Comparison of ENCODE assay signal across 10 cellular contexts in the genomic region with DNA sequence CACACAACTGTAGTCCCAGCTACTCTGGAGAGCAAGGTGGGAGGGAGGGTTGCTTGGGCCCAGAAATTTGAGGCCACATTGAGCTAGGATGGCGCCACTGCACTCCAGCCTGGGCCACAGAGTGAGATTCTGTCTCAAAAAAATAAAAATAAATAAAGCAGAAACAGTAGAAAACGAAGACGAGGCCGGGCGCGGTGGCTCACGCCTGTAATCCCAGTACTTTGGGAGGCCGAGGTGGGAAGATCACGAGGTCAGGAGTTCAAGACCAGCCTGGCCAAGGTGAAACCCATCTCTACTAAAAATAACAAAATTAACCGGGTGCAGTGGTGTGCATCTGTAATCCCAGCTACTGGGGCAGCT. TPM values are rescaled to one million over a fixed set of nuclear protein-coding genes. Genes with fewer than 3 reads are reported as not detected.
DNase-seq lines count a peak whose midpoint lies in the region; ATAC-seq, FAIRE-seq and TF ChIP-seq lines count a peak whose summit lies in the region.
"Not testable (repeated sequence)": the region's sequence is repeated elsewhere in the genome, so short reads cannot be mapped to it uniquely, and the experiment has no call there.
"Had no signal": no experiment of that assay in that cellular context is flagged by ENCODE, and none has a peak within 500 bp of the region (broad histone marks: within the 10 kb centered on the region; RNA-seq: fewer than 3 reads in every experiment).

No MANE protein-coding gene starts in this region.

- POLR2A ChIA-PET in endothelial cell of umbilical vein (lab: Charles Lee) = interaction anchor here (3.4 kb wide), 1 partner anchor 11 kb away, joined by 16 read pairs; the partner anchor contains the start of gene ALKBH7

- H3K4me1 ChIP-seq in CD4-positive, CD25-positive, alpha-beta regulatory T cell (ENCODE audit: control insufficient read depth, insufficient read depth, low read length, poor library complexity, severe bottlenecking) = peaks cover 17% of the 10 kb centered on the region
- H3K4me1 ChIP-seq in adrenal gland (replicated peaks in 1 of 2); endothelial cell of umbilical vein (ENCODE audit: control insufficient read depth, extremely low read depth, insufficient read depth, low read length); osteoblast (ENCODE audit: insufficient read depth, low read length); testis: not testable (repeated sequence)

- H3K36me3 ChIP-seq in CD4-positive, CD25-positive, alpha-beta regulatory T cell (ENCODE audit: control insufficient read depth, insufficient read depth, low read length) = peaks cover 15% of the 10 kb centered on the region
- peaks cover 0 to 17% of the 10 kb centered on the region in 2 donors for H3K36me3 ChIP-seq in adrenal gland (replicated peaks in 1 of 2)
- H3K36me3 ChIP-seq in endothelial cell of umbilical vein (ENCODE audit: control insufficient read depth in 2 of 2, extremely low read depth in 1 of 2, insufficient read depth in 2 of 2, low read length in 2 of 2); kidney epithelial cell (ENCODE audit: control insufficient read depth, insufficient read depth, low read length); testis (ENCODE audit: low read depth, missing control alignments): not testable (repeated sequence)
- peaks cover 13% of the 10 kb centered on the region for H3K36me3 ChIP-seq in osteoblast (ENCODE audit: insufficient read depth, low read length)

- H3K9me3 ChIP-seq in CD4-positive, CD25-positive, alpha-beta regulatory T cell (ENCODE audit: control insufficient read depth in 2 of 2, low read length in 2 of 2); adrenal gland (replicated peaks in 1 of 3); endothelial cell of umbilical vein (replicated peaks; ENCODE audit: control insufficient read depth, insufficient read depth, low read length); osteoblast (ENCODE audit: low read depth, low read length); testis: not testable (repeated sequence)

- TF ChIP-seq POLR2A in adrenal gland (IDR thresholded peaks at IDR 0.05); endothelial cell of umbilical vein (IDR thresholded peaks at IDR 0.05; ENCODE audit: low read depth, low read length); testis (IDR thresholded peaks at IDR 0.05): not testable (repeated sequence)

- peak overlapping the region; percentile 77 for H3K9ac ChIP-seq in endothelial cell of umbilical vein (replicated peaks; ENCODE audit: extremely low read depth, insufficient read depth, low read length)

- FAIRE-seq in endothelial cell of umbilical vein (lab: Jason Lieb, UNC) = not testable (repeated sequence)

- H3K4me3 Mint-ChIP-seq in CD4-positive, CD25-positive, alpha-beta regulatory T cell = peak overlapping the region; percentile 95 to 99 (median 98)
- peak overlapping the region; percentile 90 to 97 (median 94) for H3K4me3 Mint-ChIP-seq in IgD-negative memory B cell
- peak overlapping the region; percentile 99 for H3K4me3 Mint-ChIP-seq in T-helper 2 cell treated with Interferon-gamma antibody and Interleukin-4, amounts not matched to agents 5 μg/mL and 100 μg/mL, for 36 hours

- not testable (repeated sequence) for BruUV-seq in endothelial cell of umbilical vein (replicated peaks; lab: Mats Ljungman, UMichigan)

- not testable (repeated sequence) for H3K9me1 ChIP-seq in endothelial cell of umbilical vein (replicated peaks; ENCODE audit: control insufficient read depth, extremely low read depth, insufficient read depth, low read length)

- intact Hi-C loops in adrenal gland (cut with DNase I); testis (cut with DNase I; ENCODE audit: low total_unique reads): not testable (repeated sequence)
- intact Hi-C loops in endothelial cell of umbilical vein (cut with micrococcal nuclease) = loop anchor here (1.0 kb wide), 2 partner anchors 12 to 64 kb away; no protein-coding TSS in a partner anchor

- H3K27ac Mint-ChIP-seq in CD4-positive, CD25-positive, alpha-beta regulatory T cell = peak overlapping the region in 2 of 3 donors; percentile 85 to 97
- H3K27ac Mint-ChIP-seq in IgD-negative memory B cell = peak overlapping the region in 2 of 3 donors; percentile 75 to 91
- H3K27ac Mint-ChIP-seq in T-helper 2 cell treated with Interferon-gamma antibody and Interleukin-4, amounts not matched to agents 5 μg/mL and 100 μg/mL, for 36 hours = peak overlapping the region; percentile 100

- CTCF ChIA-PET in endothelial cell of umbilical vein (lab: Charles Lee) = interaction anchor here (0.7 to 1.7 kb wide), 4 partner anchors 12 to 393 kb away, joined by 3 to 8 read pairs (median 3); partner anchors contain the start of gene ALKBH7

- not testable (repeated sequence) for H3K27me3 Mint-ChIP-seq in CD4-positive, CD25-positive, alpha-beta regulatory T cell; IgD-negative memory B cell; T-helper 2 cell treated with Interferon-gamma antibody and Interleukin-4, amounts not matched to agents 5 μg/mL and 100 μg/mL, for 36 hours (ENCODE audit: low read depth)

- H4K20me1 ChIP-seq in endothelial cell of umbilical vein (replicated peaks; ENCODE audit: control insufficient read depth, extremely low read depth, insufficient read depth, low read length); osteoblast (ENCODE audit: insufficient read depth, low read length): not testable (repeated sequence)

- peaks cover 13% of the 10 kb centered on the region for H3K79me2 ChIP-seq in endothelial cell of umbilical vein (ENCODE audit: control insufficient read depth, insufficient read depth, low read length)
- H3K79me2 ChIP-seq in osteoblast (ENCODE audit: insufficient read depth, low read length) = peaks cover 19% of the 10 kb centered on the region

- H3K4me2 ChIP-seq in endothelial cell of umbilical vein (ENCODE audit: insufficient read depth, low read length) = peak overlapping the region; percentile 1
- peak overlapping the region; percentile 94 for H3K4me2 ChIP-seq in osteoblast (ENCODE audit: insufficient read depth, low read length)

- TF ChIP-seq CTCF in adrenal gland (IDR thresholded peaks at IDR 0.05); endothelial cell of umbilical vein (IDR thresholded peaks at IDR 0.05; ENCODE audit: extremely low read depth in 1 of 2, insufficient read depth in 1 of 2, low read depth in 1 of 2, low read length in 2 of 2); kidney epithelial cell (IDR thresholded peaks at IDR 0.05; ENCODE audit: insufficient read depth, low read length, poor library complexity, severe bottlenecking); osteoblast (IDR thresholded peaks at IDR 0.05; ENCODE audit: extremely low read depth, low read depth, low read length); testis (IDR thresholded peaks at IDR 0.05): not testable (repeated sequence)

- DNase-seq in CD4-positive, CD25-positive, alpha-beta regulatory T cell; T-helper 2 cell treated with Interferon-gamma antibody and Interleukin-4, amounts not matched to agents 5 μg/mL and 100 μg/mL, for 36 hours (ENCODE audit: low spot score); adrenal gland; endothelial cell of umbilical vein (ENCODE audit: low read depth, low spot score); kidney epithelial cell (ENCODE audit: low read depth); osteoblast (ENCODE audit: insufficient read length, low spot score, missing footprints); testis: not testable (repeated sequence)

- peak overlapping the region; percentile 61 for H3K4me3 ChIP-seq in CD4-positive, CD25-positive, alpha-beta regulatory T cell (ENCODE audit: low read depth, low read length)
- peak overlapping the region in 1 of 4 donors; percentile 94 for H3K4me3 ChIP-seq in adrenal gland
- H3K4me3 ChIP-seq in endothelial cell of umbilical vein (replicated peaks in 1 of 3; ENCODE audit: insufficient read depth in 1 of 3, low read depth in 1 of 3, low read length in 3 of 3) = peak overlapping the region in 2 of 3 experiments; percentile 69 to 77
- H3K4me3 ChIP-seq in kidney epithelial cell (ENCODE audit: low read depth, low read length) = peak overlapping the region; percentile 90
- H3K4me3 ChIP-seq in osteoblast (ENCODE audit: insufficient read depth, low read length) = peak overlapping the region; percentile 85
- H3K4me3 ChIP-seq in testis = peak overlapping the region; percentile 93

- 86 to 93% (median 91%) methylated on average over 10 of the region's 10 CpGs for WGBS in adrenal gland, 4 donors
- 84 to 91% methylated on average over 10 of the region's 10 CpGs for WGBS in testis, 2 donors

- H2AFZ ChIP-seq in endothelial cell of umbilical vein (ENCODE audit: low read depth, low read length) (peak overlapping the region; percentile 54), osteoblast (ENCODE audit: low read length) (peak overlapping the region; percentile 47)

- dilution Hi-C loops in endothelial cell of umbilical vein (cut with MboI; ENCODE audit: extremely low pct_ligation_motif_present, low sequenced_read_pairs) = not testable (repeated sequence)

- not testable (repeated sequence) for ATAC-seq in CD4-positive, CD25-positive, alpha-beta regulatory T cell (ENCODE audit: low read depth in 2 of 2)

- H3K4me1 Mint-ChIP-seq in CD4-positive, CD25-positive, alpha-beta regulatory T cell = peaks cover 0 to 27% (median 13%) of the 10 kb centered on the region in 4 donors
- peaks cover 8 to 13% (median 10%) of the 10 kb centered on the region in 3 donors for H3K4me1 Mint-ChIP-seq in IgD-negative memory B cell
- H3K4me1 Mint-ChIP-seq in T-helper 2 cell treated with Interferon-gamma antibody and Interleukin-4, amounts not matched to agents 5 μg/mL and 100 μg/mL, for 36 hours (ENCODE audit: low read depth) = peaks cover 11% of the 10 kb centered on the region

- H3K36me3 Mint-ChIP-seq in CD4-positive, CD25-positive, alpha-beta regulatory T cell; IgD-negative memory B cell: not testable (repeated sequence)
- H3K36me3 Mint-ChIP-seq in T-helper 2 cell treated with Interferon-gamma antibody and Interleukin-4, amounts not matched to agents 5 μg/mL and 100 μg/mL, for 36 hours (ENCODE audit: low read depth) = peaks cover 26% of the 10 kb centered on the region

- not testable (repeated sequence) for H3K27me3 ChIP-seq in CD4-positive, CD25-positive, alpha-beta regulatory T cell (ENCODE audit: control insufficient read depth, insufficient read depth, low read length); adrenal gland; endothelial cell of umbilical vein (ENCODE audit: control insufficient read depth in 2 of 2, insufficient read depth in 2 of 2, low read length in 2 of 2); kidney epithelial cell (ENCODE audit: control insufficient read depth, insufficient read depth, low read length); osteoblast (ENCODE audit: insufficient read depth, low read length); testis

- H3K27ac ChIP-seq in CD4-positive, CD25-positive, alpha-beta regulatory T cell (ENCODE audit: insufficient read depth, low read length, poor library complexity, severe bottlenecking) = peak overlapping the region; percentile 87
- H3K27ac ChIP-seq in adrenal gland = peak overlapping the region in 3 of 5 donors; percentile 20 to 89 (median 79)
- H3K27ac ChIP-seq in endothelial cell of umbilical vein (ENCODE audit: insufficient read depth, low read depth, low read length) = not testable (repeated sequence)
- H3K27ac ChIP-seq in osteoblast (ENCODE audit: low read depth, low read length) = peak overlapping the region; percentile 51
- peak overlapping the region; percentile 89 for H3K27ac ChIP-seq in testis

- H3K9me3 Mint-ChIP-seq in CD4-positive, CD25-positive, alpha-beta regulatory T cell; IgD-negative memory B cell; T-helper 2 cell treated with Interferon-gamma antibody and Interleukin-4, amounts not matched to agents 5 μg/mL and 100 μg/mL, for 36 hours: not testable (repeated sequence)

RNA-seq across cellular contexts. Expression of gene CLPP, which starts 0.5 kb away (rescaled TPM):
- 75.1 TPM for total RNA-seq in CD4-positive, CD25-positive, alpha-beta regulatory T cell
- 100 to 1,000 TPM; 144 to 209 (median 189) TPM for polyA plus RNA-seq in CD4-positive, CD25-positive, alpha-beta regulatory T cell
- polyA plus RNA-seq in IgD-negative memory B cell (103 TPM), adrenal gland (10 to 100 TPM; 35.7 to 69.8 (median 57.2) TPM), endothelial cell of umbilical vein (314 and 533 TPM in 2 replicates), testis (ENCODE audit: insufficient read depth, low read depth, low replicate concordance) (113 TPM)
- total RNA-seq in adrenal gland (100 to 1,000 TPM in 5 of 8 donors, 10 to 100 TPM in 3; 90.2 to 151 (median 106) TPM), endothelial cell of umbilical vein (120 and 137 TPM in 2 replicates), kidney epithelial cell (137 and 142 TPM in 2 replicates), osteoblast (31.5 and 32.4 TPM in 2 replicates), testis (100 to 1,000 TPM in 1 of 2 donors, 10 to 100 TPM in 1; 52.1 to 101 TPM)
- 108 and 142 TPM in 2 replicates for polyA plus RNA-seq in endothelial cell of umbilical vein (2011; cell fraction: cytosol; rRNA removed)
- 46.8 and 55.1 TPM in 2 replicates for polyA plus RNA-seq in endothelial cell of umbilical vein (2011; cell fraction: nucleus; rRNA removed)
- 84.5 and 117 TPM in 2 replicates for polyA plus RNA-seq in endothelial cell of umbilical vein (2012)
- 39.5 and 61.9 TPM in 2 replicates for polyA minus RNA-seq in endothelial cell of umbilical vein
- polyA minus RNA-seq in endothelial cell of umbilical vein (2011; cell fraction: cytosol; rRNA and poly(A)+ RNA removed) = 62.6 TPM
- 8.4 and 11.4 TPM in 2 replicates for polyA minus RNA-seq in endothelial cell of umbilical vein (2011; cell fraction: nucleus; rRNA and poly(A)+ RNA removed)

RNA-seq across cellular contexts. Expression of gene ALKBH7, which starts 11.8 kb away (rescaled TPM):
- total RNA-seq in CD4-positive, CD25-positive, alpha-beta regulatory T cell = 47.4 TPM
- polyA plus RNA-seq in CD4-positive, CD25-positive, alpha-beta regulatory T cell = 100 to 1,000 TPM in 1 of 4 donors, 10 to 100 TPM in 3; 89.1 to 102 (median 94.4) TPM
- 96.4 TPM for polyA plus RNA-seq in IgD-negative memory B cell
- total RNA-seq in adrenal gland = 100 to 1,000 TPM in 3 of 8 donors, 10 to 100 TPM in 5; 66.6 to 137 (median 89.1) TPM
- 10 to 100 TPM in 2 of 3 donors, 1 to 10 TPM in 1; 3.2 to 59.2 (median 52.9) TPM for polyA plus RNA-seq in adrenal gland
- 48.8 and 50.4 TPM in 2 replicates for total RNA-seq in endothelial cell of umbilical vein
- 59.4 and 83.2 TPM in 2 replicates for polyA plus RNA-seq in endothelial cell of umbilical vein
- polyA plus RNA-seq in endothelial cell of umbilical vein (2011; cell fraction: cytosol; rRNA removed) = 24.1 and 31.5 TPM in 2 replicates
- polyA plus RNA-seq in endothelial cell of umbilical vein (2011; cell fraction: nucleus; rRNA removed) = 8.1 and 13.2 TPM in 2 replicates
- polyA plus RNA-seq in endothelial cell of umbilical vein (2012) = 13.4 and 33.2 TPM in 2 replicates
- 7.2 and 9.6 TPM in 2 replicates for polyA minus RNA-seq in endothelial cell of umbilical vein
- polyA minus RNA-seq in endothelial cell of umbilical vein (2011; cell fraction: cytosol; rRNA and poly(A)+ RNA removed) = 11.7 TPM
- 1.5 and 4.6 TPM in 2 replicates for polyA minus RNA-seq in endothelial cell of umbilical vein (2011; cell fraction: nucleus; rRNA and poly(A)+ RNA removed)
- total RNA-seq in kidney epithelial cell = 55.1 and 69.7 TPM in 2 replicates
- 48.9 and 52.1 TPM in 2 replicates for total RNA-seq in osteoblast
- 100 to 1,000 TPM; 243 to 524 TPM for total RNA-seq in testis
- 608 TPM for polyA plus RNA-seq in testis (ENCODE audit: insufficient read depth, low read depth, low replicate concordance)

RNA-seq across cellular contexts. Expression of gene PSPN, which starts 14.9 kb away (rescaled TPM):
- 1.0 TPM for total RNA-seq in CD4-positive, CD25-positive, alpha-beta regulatory T cell
- polyA plus RNA-seq in CD4-positive, CD25-positive, alpha-beta regulatory T cell = under 1 TPM; 0.41 to 0.90 (median 0.65) TPM
- polyA plus RNA-seq in IgD-negative memory B cell (0.65 TPM), adrenal gland (1 to 10 TPM in 1 of 3 donors, under 1 TPM in 2; 0.67 to 2.3 (median 0.86) TPM), endothelial cell of umbilical vein (0.73 and 0.84 TPM in 2 replicates), testis (ENCODE audit: insufficient read depth, low read depth, low replicate concordance) (1.1 TPM)
- total RNA-seq in adrenal gland (1 to 10 TPM in 6 of 8 donors, under 1 TPM in 2; 0.48 to 3.6 (median 1.2) TPM), endothelial cell of umbilical vein (1.0 and 1.2 TPM in 2 replicates), kidney epithelial cell (1.5 TPM in 2 replicates), osteoblast (1.1 and 1.2 TPM in 2 replicates), testis (1 to 10 TPM; 2.9 to 5.1 TPM)
- 0.49 and 0.69 TPM in 2 replicates for polyA plus RNA-seq in endothelial cell of umbilical vein (2011; cell fraction: cytosol; rRNA removed)
- 0.66 and 0.77 TPM in 2 replicates for polyA plus RNA-seq in endothelial cell of umbilical vein (2011; cell fraction: nucleus; rRNA removed)
- 0.64 and 1.2 TPM in 2 replicates for polyA plus RNA-seq in endothelial cell of umbilical vein (2012)
- polyA minus RNA-seq in endothelial cell of umbilical vein = 0.83 and 0.96 TPM in 2 replicates
- 1.8 TPM for polyA minus RNA-seq in endothelial cell of umbilical vein (2011; cell fraction: cytosol; rRNA and poly(A)+ RNA removed)
- polyA minus RNA-seq in endothelial cell of umbilical vein (2011; cell fraction: nucleus; rRNA and poly(A)+ RNA removed) = 0.53 and 0.58 TPM in 2 replicates

RNA-seq across cellular contexts. Expression of gene ACER1, which starts 27.4 kb away (rescaled TPM):
- 0.54 TPM for total RNA-seq in CD4-positive, CD25-positive, alpha-beta regulatory T cell
- 1 to 10 TPM in 2 of 4 donors, under 1 TPM in 2; 0.57 to 3.4 (median 1.3) TPM for polyA plus RNA-seq in CD4-positive, CD25-positive, alpha-beta regulatory T cell
- polyA plus RNA-seq in IgD-negative memory B cell (not detected), adrenal gland (under 1 TPM in 1 of 3 donors, not detected in 2; 0.16 TPM), endothelial cell of umbilical vein (0.04 TPM in 1 of 2 replicates, not detected in the other), testis (ENCODE audit: insufficient read depth, low read depth, low replicate concordance) (1.0 TPM)
- total RNA-seq in adrenal gland (not detected), endothelial cell of umbilical vein (not detected in 2 replicates), kidney epithelial cell (not detected in 2 replicates), osteoblast (under 0.01 TPM in 1 of 2 replicates, not detected in the other), testis (under 1 TPM; 0.39 to 0.99 TPM)
- 0.05 TPM in 1 of 2 replicates, not detected in the other for polyA plus RNA-seq in endothelial cell of umbilical vein (2011; cell fraction: cytosol; rRNA removed)
- not detected in 2 replicates for polyA plus RNA-seq in endothelial cell of umbilical vein (2011; cell fraction: nucleus; rRNA removed)
- polyA plus RNA-seq in endothelial cell of umbilical vein (2012) = not detected in 2 replicates
- polyA minus RNA-seq in endothelial cell of umbilical vein = 0.51 TPM in 1 of 2 replicates, not detected in the other
- not detected for polyA minus RNA-seq in endothelial cell of umbilical vein (2011; cell fraction: cytosol; rRNA and poly(A)+ RNA removed)
- polyA minus RNA-seq in endothelial cell of umbilical vein (2011; cell fraction: nucleus; rRNA and poly(A)+ RNA removed) = not detected in 2 replicates
- total RNA-seq: kidney, M059J had no signal

RNA-seq across cellular contexts. Expression of gene GTF2F1, which starts 32.1 kb away (rescaled TPM):
- 53.4 TPM for total RNA-seq in CD4-positive, CD25-positive, alpha-beta regulatory T cell
- polyA plus RNA-seq in CD4-positive, CD25-positive, alpha-beta regulatory T cell = 10 to 100 TPM; 16.0 to 19.7 (median 17.5) TPM
- 25.4 TPM for polyA plus RNA-seq in IgD-negative memory B cell
- 10 to 100 TPM; 29.0 to 67.3 (median 50.6) TPM for total RNA-seq in adrenal gland
- polyA plus RNA-seq in adrenal gland = 10 to 100 TPM; 57.1 to 79.1 (median 73.1) TPM
- 56.4 and 58.2 TPM in 2 replicates for total RNA-seq in endothelial cell of umbilical vein
- polyA plus RNA-seq in endothelial cell of umbilical vein = 37.7 and 44.8 TPM in 2 replicates
- polyA plus RNA-seq in endothelial cell of umbilical vein (2011; cell fraction: cytosol; rRNA removed) = 60.8 and 67.1 TPM in 2 replicates
- 43.0 and 45.9 TPM in 2 replicates for polyA plus RNA-seq in endothelial cell of umbilical vein (2011; cell fraction: nucleus; rRNA removed)
- 56.0 and 87.8 TPM in 2 replicates for polyA plus RNA-seq in endothelial cell of umbilical vein (2012)
- polyA minus RNA-seq in endothelial cell of umbilical vein = 34.0 and 39.6 TPM in 2 replicates
- 26.4 TPM for polyA minus RNA-seq in endothelial cell of umbilical vein (2011; cell fraction: cytosol; rRNA and poly(A)+ RNA removed)
- polyA minus RNA-seq in endothelial cell of umbilical vein (2011; cell fraction: nucleus; rRNA and poly(A)+ RNA removed) = 7.5 and 12.8 TPM in 2 replicates
- total RNA-seq in kidney epithelial cell = 48.7 and 51.3 TPM in 2 replicates
- 47.1 and 48.1 TPM in 2 replicates for total RNA-seq in osteoblast
- total RNA-seq in testis = 10 to 100 TPM; 78.1 to 81.1 TPM
- 122 TPM for polyA plus RNA-seq in testis (ENCODE audit: insufficient read depth, low read depth, low replicate concordance)
